In the genomic region with DNA sequence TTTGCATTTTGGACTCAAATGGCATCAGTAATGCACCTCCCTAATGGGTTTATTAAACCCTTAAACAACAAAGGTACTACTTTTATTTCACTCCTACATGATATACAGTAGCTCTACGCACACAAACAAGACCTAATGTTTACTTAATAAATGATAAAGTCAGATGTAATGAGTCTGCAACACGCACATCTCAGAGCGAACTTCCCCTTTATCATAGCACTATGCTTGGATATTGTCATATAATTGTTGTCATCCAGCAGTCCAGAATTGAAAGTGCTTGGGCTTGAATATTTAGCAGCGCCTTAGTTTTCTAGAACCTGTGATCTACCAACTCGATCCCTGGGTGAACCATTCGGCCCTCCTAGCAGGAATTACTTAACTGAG, we compare ENCODE assay signal across 8 cellular contexts. TPM values are rescaled to one million over a fixed set of nuclear protein-coding genes. Genes with fewer than 3 reads are reported as not detected.
A peak's percentile ranks its signal among the peaks of the same experiment; 100 is the strongest.
DNase-seq lines count a peak whose midpoint lies in the region; ATAC-seq, FAIRE-seq and TF ChIP-seq lines count a peak whose summit lies in the region.

No MANE protein-coding gene starts in this region.

- ATAC-seq in HG02759 (IDR thresholded peaks at IDR 0.05; ENCODE audit: unreplicated experiment) (peak; percentile 1), esophagus mucosa (peak; percentile 28), HG03520 (IDR thresholded peaks at IDR 0.05; ENCODE audit: unreplicated experiment) (no peak)

- no peaks in the 10 kb centered on the region for H3K9me3 ChIP-seq in parathyroid adenoma (ENCODE audit: control insufficient read depth, low read length)

- no peak for DNase-seq in GM12891 (ENCODE audit: insufficient read length, low spot score)
- peak; percentile 85 for DNase-seq in SIG-M5 treated with dmso at 0.1 percent for 504 hours (lab: John Stamatoyannopoulos, UW; ENCODE audit: unreplicated experiment)
- DNase-seq in NCI-H128 (lab: John Stamatoyannopoulos, UW; ENCODE audit: unreplicated experiment), result no peak
- no peak for DNase-seq in activated CD4-positive, alpha-beta T cell treated with anti-CD3 and anti-CD28 coated beads for 4 hours

- peak overlapping the region; percentile 71 for H3K27ac ChIP-seq in parathyroid adenoma

- no peaks in the 10 kb centered on the region for H3K36me3 ChIP-seq in parathyroid adenoma (ENCODE audit: control insufficient read depth, insufficient read depth, low read length)

- H3K4me3 ChIP-seq in parathyroid adenoma (ENCODE audit: low read depth, low read length), result peak overlapping the region; percentile 80

- FAIRE-seq in GM12891 (lab: Jason Lieb, UNC), result peak; percentile 9

- H3K27me3 ChIP-seq in parathyroid adenoma (ENCODE audit: control insufficient read depth, insufficient read depth, low read length), result no peaks in the 10 kb centered on the region

- H3K4me2 ChIP-seq in parathyroid adenoma (ENCODE audit: low read length), result peak overlapping the region; percentile 69

- TF ChIP-seq POLR2A in GM12891 (IDR thresholded peaks at IDR 0.05; ENCODE audit: low read depth, low read length), result no peak

- H2AFZ ChIP-seq in parathyroid adenoma, result peak overlapping the region; percentile 94

- H3K4me1 ChIP-seq in parathyroid adenoma, result peaks cover 6% of the 10 kb centered on the region

- no peak overlapping the region for H3K9ac ChIP-seq in parathyroid adenoma

- TF ChIP-seq CTCF in parathyroid adenoma (IDR thresholded peaks at IDR 0.05), result no peak

- peaks cover 3% of the 10 kb centered on the region for H3K79me2 ChIP-seq in parathyroid adenoma

TF ChIP-seq in GM12891, 5 proteins besides CTCF, POLR2A, EP300 and RAD21:
- no peak for TF ChIP-seq POLR2AphosphoS5 (IDR thresholded peaks at IDR 0.05; ENCODE audit: low read depth, low read length)
- no peak for TF ChIP-seq POU2F2 (IDR thresholded peaks at IDR 0.05; ENCODE audit: low read depth, low read length)
- TF ChIP-seq SPI1 (IDR thresholded peaks at IDR 0.05; ENCODE audit: low read depth, low read length), result no peak
- TF ChIP-seq PAX5 (IDR thresholded peaks at IDR 0.05; ENCODE audit: insufficient read depth, low read length, severe bottlenecking), result no peak

RNA-seq across cellular contexts. Expression of a gene that starts 0.8 kb away (rescaled TPM):
- 27.5 TPM for polyA plus RNA-seq in GM12891 (2012; ENCODE audit: low read depth, missing spikeins)
- total RNA-seq in esophagus mucosa, result 41.5 TPM
